ENCODE assay signal across 15 cellular contexts in the genomic region with DNA sequence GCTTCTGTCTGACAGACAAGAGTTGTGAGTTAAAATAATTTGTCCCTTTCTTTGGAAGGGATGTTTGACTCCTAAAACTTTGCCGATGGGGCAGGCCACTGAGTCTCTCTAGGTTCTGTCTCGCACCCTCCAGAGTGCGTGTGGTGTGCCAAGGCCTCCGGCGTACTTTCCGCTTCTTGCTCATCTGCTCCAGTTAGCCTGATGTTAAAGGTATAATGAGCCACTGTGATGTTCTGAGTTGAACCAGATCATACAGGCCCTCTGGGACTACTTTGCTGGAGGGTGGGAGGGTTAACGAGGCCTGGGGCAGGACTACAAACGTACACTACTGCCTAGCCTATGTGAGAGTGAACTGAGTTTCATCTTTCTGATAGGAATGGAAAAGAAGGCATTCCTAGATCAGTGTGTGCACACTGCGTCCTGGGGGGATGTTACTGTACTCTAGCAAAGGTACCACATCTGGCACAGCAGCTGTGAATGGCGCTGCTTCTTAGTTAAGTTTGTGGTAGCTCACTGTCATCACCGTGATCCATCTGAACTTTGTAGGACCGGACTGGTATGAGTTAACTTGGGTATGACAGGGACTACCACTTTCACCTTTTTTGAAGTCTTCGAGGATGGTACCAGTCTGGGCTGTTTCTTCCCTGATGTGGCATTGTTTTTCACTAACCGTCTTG.
DNase-seq lines count a peak whose midpoint lies in the region; ATAC-seq and TF ChIP-seq lines count a peak whose summit lies in the region.
"Had no signal": no experiment of that assay in that cellular context is flagged by ENCODE, and none has a peak within 500 bp of the region (broad histone marks: within the 10 kb centered on the region; RNA-seq: fewer than 3 reads in every experiment).

No MANE protein-coding gene starts in this region.

- no peak overlapping the region for H3K4me3 ChIP-seq in right atrium auricular region
- H3K4me3 ChIP-seq: GM23248, K562, PC-9 had no signal

- TF ChIP-seq CTCF in right atrium auricular region (IDR thresholded peaks at IDR 0.05) (no peak), nephron progenitor cell (IDR thresholded peaks at IDR 0.05) (no peak)

- H3K36me3 Mint-ChIP-seq in nephron progenitor cell (ENCODE audit: low read depth), result peaks cover 66% of the 10 kb centered on the region

- no peak for ATAC-seq in Right ventricle myocardium inferior
- no peak for ATAC-seq in GM21825 (IDR thresholded peaks at IDR 0.05; ENCODE audit: unreplicated experiment)
- ATAC-seq: HCT116, K562 had no signal

- H3K9me3 ChIP-seq in right atrium auricular region, result no peaks in the 10 kb centered on the region

- H3K4me1 Mint-ChIP-seq in nephron progenitor cell, result peaks cover 4% of the 10 kb centered on the region

- peak; percentile 43 for DNase-seq in right atrium auricular region (ENCODE audit: low spot score)
- DNase-seq in Right ventricle myocardium inferior (ENCODE audit: missing footprints), result no peak
- DNase-seq in epithelial cell of prostate (ENCODE audit: low read depth, low spot score), result no peak
- no peak for DNase-seq in nephron progenitor cell
- no peak for DNase-seq in putamen (ENCODE audit: low spot score)
- no peak for DNase-seq in NCI-H2196 treated with DMSO at 0.1 percent for 48 hours (lab: John Stamatoyannopoulos, UW; ENCODE audit: unreplicated experiment)
- DNase-seq: GM23248, NCI-H1930, NCI-H510A treated with DMSO at 0.1 percent for 48 hours, NCI-H82, PC-9 had no signal

- intact Hi-C loops in Right ventricle myocardium inferior (cut with DNase I), result loop anchor here (1.0 kb wide), 1 partner anchor 15 kb away; no protein-coding TSS in a partner anchor

- no peaks in the 10 kb centered on the region for H3K27me3 ChIP-seq in right atrium auricular region

- no peaks in the 10 kb centered on the region for H3K36me3 ChIP-seq in right atrium auricular region

- peaks cover 46% of the 10 kb centered on the region for H3K9me3 Mint-ChIP-seq in nephron progenitor cell

- no peaks in the 10 kb centered on the region for H3K4me1 ChIP-seq in right atrium auricular region

- no peak overlapping the region for H3K4me3 Mint-ChIP-seq in nephron progenitor cell

- H3K27ac ChIP-seq in right atrium auricular region, result no peak overlapping the region
- H3K27ac ChIP-seq in epithelial cell of prostate, result peak overlapping the region; percentile 90
- H3K27ac ChIP-seq: GM23248, HL-60, PC-9 had no signal

- peak overlapping the region; percentile 51 for H3K27ac Mint-ChIP-seq in nephron progenitor cell

- H3K27me3 Mint-ChIP-seq in nephron progenitor cell (ENCODE audit: low read depth, poor library complexity), result no peaks in the 10 kb centered on the region
